Comparison of ENCODE assay signal across 19 cellular contexts in the genomic region with DNA sequence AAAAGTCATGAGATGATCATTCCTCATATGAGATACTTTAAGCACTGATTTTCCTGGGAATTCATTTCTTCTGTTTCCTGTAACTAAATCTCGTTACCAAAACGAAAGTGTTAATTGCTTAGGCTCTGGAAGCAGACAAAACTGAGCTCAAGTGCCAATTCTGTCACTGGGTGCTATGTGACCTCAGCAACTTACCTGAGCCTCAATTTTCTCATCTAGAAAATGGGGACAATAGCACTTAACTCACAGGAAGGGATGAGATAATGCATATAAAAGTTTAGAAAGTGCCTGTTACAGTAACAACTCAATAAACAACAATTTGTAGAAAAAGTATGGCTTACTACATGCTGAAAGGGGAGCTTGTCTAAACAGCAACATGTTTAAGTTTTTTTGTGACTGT.
DNase-seq lines count a peak whose midpoint lies in the region; ATAC-seq, FAIRE-seq and TF ChIP-seq lines count a peak whose summit lies in the region.
"Had no signal": no experiment of that assay in that cellular context is flagged by ENCODE, and none has a peak within 500 bp of the region (broad histone marks: within the 10 kb centered on the region; RNA-seq: fewer than 3 reads in every experiment).

No MANE protein-coding gene starts in this region.

- no TSS peak for BruUV-seq in HepG2 (replicated peaks; lab: Mats Ljungman, UMichigan)

- H3K9me3 Mint-ChIP-seq in naive thymus-derived CD4-positive, alpha-beta T cell: no peaks in the 10 kb centered on the region

- H3K4me3 Mint-ChIP-seq in T-helper 17 cell: no peak overlapping the region
- H3K4me3 Mint-ChIP-seq in naive thymus-derived CD4-positive, alpha-beta T cell: no peak overlapping the region

- H4K20me1 ChIP-seq in HepG2 (ENCODE audit: insufficient read depth, low read length): no peaks in the 10 kb centered on the region

- POLR2A ChIA-PET in HepG2 (lab: Yijun Ruan, JAX): no interaction called here
- POLR2A ChIA-PET in naive thymus-derived CD4-positive, alpha-beta T cell (lab: Charles Lee): no interaction called here

- no peaks in the 10 kb centered on the region for H3K27me3 Mint-ChIP-seq in T-helper 17 cell
- no peaks in the 10 kb centered on the region for H3K27me3 Mint-ChIP-seq in naive thymus-derived CD4-positive, alpha-beta T cell

- peaks cover 9% of the 10 kb centered on the region for H3K79me2 ChIP-seq in HepG2 (ENCODE audit: insufficient read depth, low read length)

- H3K36me3 ChIP-seq in HepG2 (replicated peaks in 1 of 2; ENCODE audit: control insufficient read depth in 1 of 2, insufficient read depth in 2 of 2, low read length in 2 of 2): peaks cover 5 to 14% of the 10 kb centered on the region in 2 experiments; a peak in 4 of 5 replicates
- no peaks in the 10 kb centered on the region for H3K36me3 ChIP-seq in right lobe of liver
- peaks cover 0 to 32% (median 0%) of the 10 kb centered on the region in 3 experiments for H3K36me3 ChIP-seq in naive thymus-derived CD4-positive, alpha-beta T cell (ENCODE audit: control insufficient read depth in 2 of 3, insufficient read depth in 3 of 3, low read length in 3 of 3)

- TF ChIP-seq POLR2A in HepG2 (IDR thresholded peaks at IDR 0.05; ENCODE audit: insufficient read depth in 1 of 2, low read depth in 2 of 2, low read length in 2 of 2) (no peak), right lobe of liver (IDR thresholded peaks at IDR 0.05) (no peak)

- H3K4me1 Mint-ChIP-seq in T-helper 17 cell: peaks cover 20% of the 10 kb centered on the region
- H3K4me1 Mint-ChIP-seq in naive thymus-derived CD4-positive, alpha-beta T cell: peaks cover 26 to 93% (median 84%) of the 10 kb centered on the region in 7 donors

- no peak for FAIRE-seq in HepG2 (lab: Jason Lieb, UNC)
- FAIRE-seq: H54, RCC 7860 had no signal

- WGBS in HepG2 (ENCODE audit: low lambda C conversion rate): 80% methylated on average over 2 of the region's 2 CpGs
- 28% methylated on average over 2 of the region's 2 CpGs for WGBS in right lobe of liver (ENCODE audit: insufficient coverage, low coverage, low lambda C conversion rate, missing lambda C conversion rate)

- no peak overlapping the region for H2AFZ ChIP-seq in HepG2 (ENCODE audit: low read length)

- no peak for TF ChIP-seq RAD21 in HepG2 (CRISPR knock-in tag; IDR thresholded peaks at IDR 0.05)

- H3K4me1 ChIP-seq in HepG2 (ENCODE audit: insufficient read depth, low read length): peaks cover 70% of the 10 kb centered on the region
- peaks cover 0 to 7% (median 0%) of the 10 kb centered on the region in 4 donors for H3K4me1 ChIP-seq in right lobe of liver
- no peaks in the 10 kb centered on the region for H3K4me1 ChIP-seq in naive thymus-derived CD4-positive, alpha-beta T cell (ENCODE audit: control insufficient read depth in 2 of 2, insufficient read depth in 2 of 2, low read length in 2 of 2)

- H3K4me3 ChIP-seq in HepG2 (replicated peaks in 1 of 3; ENCODE audit: insufficient read depth in 1 of 3, low read depth in 2 of 3, low read length in 3 of 3): no peak overlapping the region
- no peak overlapping the region for H3K4me3 ChIP-seq in right lobe of liver
- H3K4me3 ChIP-seq in naive thymus-derived CD4-positive, alpha-beta T cell (ENCODE audit: low read length): no peak overlapping the region
- H3K4me3 ChIP-seq: BLaER1 treated with 17β-estradiol and CSF1 and Interleukin-3, amounts not matched to agents 10 nM and 100 nM had no signal

- in situ Hi-C loops in HepG2 (cut with HindIII; ENCODE audit: extremely low pct_ligation_motif_present, low pct_unique_long_range_greater_than_20kb): no loop called here

- no peak overlapping the region for H3K4me2 ChIP-seq in HepG2 (ENCODE audit: low read depth, low read length)
- H3K4me2 ChIP-seq: BLaER1 treated with 17β-estradiol and CSF1 and Interleukin-3, amounts not matched to agents 10 nM and 100 nM had no signal

- H3K27me3 ChIP-seq in HepG2 (ENCODE audit: control insufficient read depth in 1 of 2, insufficient read depth in 2 of 2, low read length in 2 of 2): no peaks in the 10 kb centered on the region
- H3K27me3 ChIP-seq in right lobe of liver: no peaks in the 10 kb centered on the region
- no peaks in the 10 kb centered on the region for H3K27me3 ChIP-seq in naive thymus-derived CD4-positive, alpha-beta T cell (ENCODE audit: control insufficient read depth in 2 of 2, insufficient read depth in 2 of 2, low read length in 2 of 2)
- H3K27me3 ChIP-seq: BLaER1 treated with 17β-estradiol and CSF1 and Interleukin-3, amounts not matched to agents 10 nM and 100 nM had no signal

- H3K27ac ChIP-seq in HepG2 (ENCODE audit: extremely low read length, insufficient read depth, low read length) (no peak overlapping the region), right lobe of liver (no peak overlapping the region)
- H3K27ac ChIP-seq in naive thymus-derived CD4-positive, alpha-beta T cell (ENCODE audit: low read depth, low read length): no peak overlapping the region
- H3K27ac ChIP-seq: BLaER1 treated with 17β-estradiol and CSF1 and Interleukin-3, amounts not matched to agents 10 nM and 100 nM had no signal

- H3K27ac Mint-ChIP-seq in T-helper 17 cell: peak overlapping the region; percentile 92
- H3K27ac Mint-ChIP-seq in naive thymus-derived CD4-positive, alpha-beta T cell: peak overlapping the region in 8 of 9 donors; percentile 25 to 86 (median 70)

- H3K9ac ChIP-seq in HepG2 (ENCODE audit: insufficient read depth, low read depth, low read length): no peak overlapping the region
- H3K9ac ChIP-seq: BLaER1 treated with 17β-estradiol and CSF1 and Interleukin-3, amounts not matched to agents 10 nM and 100 nM had no signal

- no peak for ATAC-seq in HepG2
- ATAC-seq in right lobe of liver: no peak
- no peak for ATAC-seq in T-helper 17 cell
- ATAC-seq in naive thymus-derived CD4-positive, alpha-beta T cell: no peak
- no peak for ATAC-seq in HG03571 (IDR thresholded peaks at IDR 0.05; ENCODE audit: unreplicated experiment)

- TF ChIP-seq EP300 in HepG2 (IDR thresholded peaks at IDR 0.05; ENCODE audit: low read depth in 2 of 2, low read length in 2 of 2) (no peak), HepG2 (CRISPR knock-in tag; IDR thresholded peaks at IDR 0.05; ENCODE audit: borderline replicate concordance) (no peak)

- CTCF ChIA-PET in HepG2 (lab: Yijun Ruan, JAX; ENCODE audit: low intra/inter-chr PET ratio, low total read pairs): no interaction called here
- CTCF ChIA-PET in naive thymus-derived CD4-positive, alpha-beta T cell (lab: Charles Lee): interaction anchor here (1.2 to 1.3 kb wide), 2 partner anchors 164 to 248 kb away, joined by 3 to 4 read pairs; no protein-coding TSS in a partner anchor

- H3K9me3 ChIP-seq in HepG2 (ENCODE audit: low read length) (no peaks in the 10 kb centered on the region), right lobe of liver (no peaks in the 10 kb centered on the region), T-helper 17 cell (ENCODE audit: control insufficient read depth, low read length, poor library complexity, severe bottlenecking) (no peaks in the 10 kb centered on the region)
- no peaks in the 10 kb centered on the region for H3K9me3 ChIP-seq in naive thymus-derived CD4-positive, alpha-beta T cell (ENCODE audit: control insufficient read depth in 2 of 3, low read length in 3 of 3)
- H3K9me3 ChIP-seq: BLaER1 treated with 17β-estradiol and CSF1 and Interleukin-3, amounts not matched to agents 10 nM and 100 nM had no signal

- peaks cover 4% of the 10 kb centered on the region for H3K36me3 Mint-ChIP-seq in T-helper 17 cell (ENCODE audit: low read depth)
- H3K36me3 Mint-ChIP-seq in naive thymus-derived CD4-positive, alpha-beta T cell: peaks cover 17 to 51% (median 21%) of the 10 kb centered on the region in 5 donors

- no peak for DNase-seq in HepG2 (ENCODE audit: low spot score)
- DNase-seq in right lobe of liver: no peak
- DNase-seq in T-helper 17 cell: no peak
- DNase-seq in naive thymus-derived CD4-positive, alpha-beta T cell: no peak
- DNase-seq in NCI-H2107 (lab: John Stamatoyannopoulos, UW): no peak
- DNase-seq in retina: no peak
- DNase-seq: COR-L47, GDM1, NCI-H1048, NCI-H1436 treated with DMSO at 0.1 percent for 48 hours, NCI-H2029, NCI-H2171 treated with DMSO at 0.1 percent for 48 hours, NCI-H446, NCI-H69, Right ventricle myocardium superior had no signal

- TF ChIP-seq CTCF in HepG2 (CRISPR knock-in tag; IDR thresholded peaks at IDR 0.05): no peak
- TF ChIP-seq CTCF in right lobe of liver (IDR thresholded peaks at IDR 0.05): no peak

- intact Hi-C loops in HepG2 (cut with micrococcal nuclease; ENCODE audit: unreplicated experiment): loop anchor here (10.0 kb wide), 1 partner anchor 151 kb away; no protein-coding TSS in a partner anchor
- intact Hi-C loops in right lobe of liver (cut with DNase I): no loop called here
- intact Hi-C loops in naive thymus-derived CD4-positive, alpha-beta T cell (cut with micrococcal nuclease): no loop called here

TF ChIP-seq in HepG2, 621 proteins besides CTCF, POLR2A, EP300 and RAD21 (continues in another document):
- TF ChIP-seq SMAD9 (CRISPR knock-in tag; IDR thresholded peaks at IDR 0.05): no peak
- TF ChIP-seq ZMYM3 (CRISPR knock-in tag; IDR thresholded peaks at IDR 0.05): peak; percentile 45; the same call in 1 of the 2 replicates
- no peak for TF ChIP-seq EED (CRISPR knock-in tag; IDR thresholded peaks at IDR 0.05)
- TF ChIP-seq YY1 (IDR thresholded peaks at IDR 0.05; ENCODE audit: insufficient read depth, insufficient replicate concordance, low read depth, low read length): no peak
- TF ChIP-seq U2AF1 (optimal IDR thresholded peaks at IDR 0.05; ENCODE audit: low read depth, low read length): no peak
- TF ChIP-seq ZFP90 (CRISPR knock-in tag; IDR thresholded peaks at IDR 0.05; ENCODE audit: borderline replicate concordance): no peak
- no peak for TF ChIP-seq WIZ (CRISPR knock-in tag; IDR thresholded peaks at IDR 0.05)
- no peak for TF ChIP-seq FUBP1 (CRISPR knock-in tag; IDR thresholded peaks at IDR 0.05; ENCODE audit: borderline replicate concordance)
- TF ChIP-seq FOXP1 (IDR thresholded peaks at IDR 0.05): no peak
- no peak for TF ChIP-seq FOXP1 (CRISPR knock-in tag; IDR thresholded peaks at IDR 0.05)
- no peak for TF ChIP-seq IRF2 (CRISPR knock-in tag; IDR thresholded peaks at IDR 0.05)
- TF ChIP-seq ZNF629 (CRISPR knock-in tag; conservative IDR thresholded peaks at IDR 0.05): peak; percentile 87
